In genomic region chr10:16271571-16271970, GRCh38 we compare ENCODE assay signal across 5 cellular contexts.
"Had no signal": no experiment of that assay in that cellular context is flagged by ENCODE, and none has a peak within 500 bp of the region (broad histone marks: within the 10 kb centered on the region; RNA-seq: fewer than 3 reads in every experiment).

No MANE protein-coding gene starts in this region.

- DNase-seq: H9, HCEC 1CT, IMR-90 had no signal

- H3K4me3 ChIP-seq: GM23338, K562 had no signal
